21 cellular contexts compared by ENCODE assay signal in genomic region chr15:80066912-80067311, GRCh38. TPM values are rescaled to one million over a fixed set of nuclear protein-coding genes. Genes with fewer than 3 reads are reported as not detected.
A peak's percentile ranks its signal among the peaks of the same experiment; 100 is the strongest.
DNase-seq lines count a peak whose midpoint lies in the region; ATAC-seq, FAIRE-seq and TF ChIP-seq lines count a peak whose summit lies in the region.
"Had no signal": no experiment of that assay in that cellular context is flagged by ENCODE, and none has a peak within 500 bp of the region (broad histone marks: within the 10 kb centered on the region; RNA-seq: fewer than 3 reads in every experiment).

No MANE protein-coding gene starts in this region.

- peaks cover 50 to 62% (median 57%) of the 10 kb centered on the region in 3 donors for H3K4me1 Mint-ChIP-seq in IgD-negative memory B cell
- H3K4me1 Mint-ChIP-seq in T-helper 17 cell = peaks cover 32% of the 10 kb centered on the region
- H3K4me1 Mint-ChIP-seq in memory B cell = peaks cover 40% of the 10 kb centered on the region

- peak overlapping the region; percentile 8 to 90 (median 84) for H3K27ac Mint-ChIP-seq in IgD-negative memory B cell
- H3K27ac Mint-ChIP-seq in T-helper 17 cell = peak overlapping the region; percentile 27
- peak overlapping the region; percentile 71 for H3K27ac Mint-ChIP-seq in memory B cell
- H3K27ac Mint-ChIP-seq: T-helper 1 cell treated with Interleukin-12 subunit alpha and Interleukin-12 subunit beta and Interleukin-4 antibody, amounts not matched to agents 30 μg/mL and 1 μg/mL, for 36 hours had no signal

- TF ChIP-seq POLR2A in GM12891 (IDR thresholded peaks at IDR 0.05; ENCODE audit: low read depth, low read length) (no peak), H54 (IDR thresholded peaks at IDR 0.05; ENCODE audit: low read depth, low read length) (no peak)

- H3K4me3 Mint-ChIP-seq in IgD-negative memory B cell (peak overlapping the region in 3 of 4 donors; percentile 8 to 67 (median 59)), T-helper 17 cell (no peak overlapping the region), memory B cell (peak overlapping the region; percentile 37)
- H3K4me3 Mint-ChIP-seq: T-helper 1 cell treated with Interleukin-12 subunit alpha and Interleukin-12 subunit beta and Interleukin-4 antibody, amounts not matched to agents 30 μg/mL and 1 μg/mL, for 36 hours had no signal

- H3K9me3 ChIP-seq in T-helper 17 cell (ENCODE audit: control insufficient read depth, low read length, poor library complexity, severe bottlenecking) = no peaks in the 10 kb centered on the region
- H3K9me3 ChIP-seq: SJSA1 had no signal

- H3K27me3 Mint-ChIP-seq in IgD-negative memory B cell = no peaks in the 10 kb centered on the region
- no peaks in the 10 kb centered on the region for H3K27me3 Mint-ChIP-seq in T-helper 17 cell
- H3K27me3 Mint-ChIP-seq in memory B cell = no peaks in the 10 kb centered on the region

- FAIRE-seq in GM12891 (lab: Jason Lieb, UNC) = peak; percentile 5
- no peak for FAIRE-seq in H54 (lab: Jason Lieb, UNC)
- FAIRE-seq: A204.1 had no signal

- H3K9me3 Mint-ChIP-seq in IgD-negative memory B cell (no peaks in the 10 kb centered on the region), memory B cell (no peaks in the 10 kb centered on the region)
- H3K9me3 Mint-ChIP-seq: T-helper 1 cell treated with Interleukin-12 subunit alpha and Interleukin-12 subunit beta and Interleukin-4 antibody, amounts not matched to agents 30 μg/mL and 1 μg/mL, for 36 hours had no signal

- DNase-seq in GM12891 (ENCODE audit: insufficient read length, low spot score) (no peak), T-helper 17 cell (no peak), memory B cell (ENCODE audit: low spot score in 2 of 2) (no peak), NCI-H1436 treated with DMSO at 0.1 percent for 48 hours (lab: John Stamatoyannopoulos, UW) (no peak), H54 (ENCODE audit: insufficient read length, low spot score) (no peak)
- DNase-seq in activated CD4-positive, CD25-positive, alpha-beta regulatory T cell treated with anti-CD3 and anti-CD28 coated beads, Interleukin-2, amount 50 U/mL, for 72 hours = no peak
- DNase-seq: DMS79, GOT3, MM.1S, NCI-H1048, NCI-H1417 treated with DMSO at 0.1 percent for 48 hours, NCI-H187 treated with DMSO at 0.1 percent for 48 hours, NCI-H2171, NCI-H345, NCI-H524 had no signal

- ATAC-seq in T-helper 17 cell (no peak), memory B cell (ENCODE audit: low read depth) (peak; percentile 53), HG02840 (IDR thresholded peaks at IDR 0.05; ENCODE audit: low FRiP score, unreplicated experiment) (no peak)
- ATAC-seq: Right ventricle myocardium inferior had no signal

- H3K36me3 Mint-ChIP-seq in IgD-negative memory B cell = peaks cover 2% of the 10 kb centered on the region
- H3K36me3 Mint-ChIP-seq in T-helper 17 cell (ENCODE audit: low read depth) = no peaks in the 10 kb centered on the region
- peaks cover 3% of the 10 kb centered on the region for H3K36me3 Mint-ChIP-seq in memory B cell

TF ChIP-seq in GM12891, 5 proteins besides CTCF, POLR2A, EP300 and RAD21:
- TF ChIP-seq SPI1 (IDR thresholded peaks at IDR 0.05; ENCODE audit: low read depth, low read length) (no peak), PAX5 (IDR thresholded peaks at IDR 0.05; ENCODE audit: insufficient read depth, low read length, severe bottlenecking) (no peak), POU2F2 (IDR thresholded peaks at IDR 0.05; ENCODE audit: low read depth, low read length) (no peak)

RNA-seq across cellular contexts. Expression of gene ZFAND6, which starts 7.4 kb away (rescaled TPM):
- polyA plus RNA-seq in GM12891 (2012; ENCODE audit: low read depth, missing spikeins) = 50.3 TPM
- polyA plus RNA-seq in IgD-negative memory B cell = 216 TPM
- 10 to 100 TPM; 85.5 to 91.6 TPM for total RNA-seq in T-helper 17 cell

Comparison
In these comparisons a context has a peak if more than half of its experiments do, and no peak if none do; other contexts are left out.
1. H3K27ac Mint-ChIP-seq: peak in every context shown above with its lines; median percentile 84 in IgD-negative memory B cell; 71 in memory B cell; 27 in T-helper 17 cell.